In genomic region chr19:2782357-2782935, GRCh38 we compare ENCODE assay signal across 1 cellular context.
TF ChIP-seq lines count a peak whose summit lies in the region.

No MANE protein-coding gene starts in this region.

TF ChIP-seq in HepG2, 621 proteins besides CTCF, POLR2A, EP300 and RAD21 (continued from another document):
- TF ChIP-seq NONO (IDR thresholded peaks at IDR 0.05) (no peak), NONO (CRISPR knock-in tag; conservative IDR thresholded peaks at IDR 0.05) (no peak), RORA (CRISPR knock-in tag; IDR thresholded peaks at IDR 0.05) (peak; percentile 30; the same call in 1 of the 2 replicates), ELF1 (CRISPR knock-in tag; IDR thresholded peaks at IDR 0.05) (no peak), MYNN (CRISPR knock-in tag; IDR thresholded peaks at IDR 0.05; ENCODE audit: low read depth) (no peak), MIER3 (CRISPR knock-in tag; IDR thresholded peaks at IDR 0.05; ENCODE audit: borderline replicate concordance) (no peak)
